ENCODE assay signal across 30 cellular contexts in genomic region chr9:88811511-88811910, GRCh38.
"Had no signal": no experiment of that assay in that cellular context is flagged by ENCODE, and none has a peak within 500 bp of the region (broad histone marks: within the 10 kb centered on the region; RNA-seq: fewer than 3 reads in every experiment).

No MANE protein-coding gene starts in this region.

- H3K36me3 ChIP-seq: ascending aorta, breast epithelium, cardiac muscle cell, esophagus squamous epithelium, gastroesophageal sphincter had no signal

- H3K27ac Mint-ChIP-seq: activated CD4-positive, alpha-beta memory T cell treated with anti-CD3 and anti-CD28 coated beads, Interleukin-2, amount 10 ng/mL, durations not matched to agents 7 days and 5 days; activated CD4-positive, alpha-beta T cell treated with anti-CD3 and anti-CD28 coated beads, Interleukin-2, amount 10 ng/mL, durations not matched to agents 7 days and 5 days; activated naive CD4-positive, alpha-beta T cell treated with anti-CD3 and anti-CD28 coated beads, Interleukin-2, amount 10 ng/mL, durations not matched to agents 7 days and 5 days; activated naive CD4-positive, alpha-beta T cell treated with anti-CD3 and anti-CD28 coated beads, Interleukin-2, amount 50 U/mL, for 72 hours; activated naive CD8-positive, alpha-beta T cell treated with anti-CD3 and anti-CD28 coated beads, Interleukin-2, amount 10 ng/mL, durations not matched to agents 7 days and 5 days; activated T-cell treated with anti-CD3 and anti-CD28 coated beads, Interleukin-2, amount 50 U/mL, for 24 hours; activated T-cell treated with anti-CD3 and anti-CD28 coated beads, Interleukin-2, amount 50 U/mL, for 72 hours; WTC11 had no signal

- ATAC-seq: activated naive CD4-positive, alpha-beta T cell treated with anti-CD3 and anti-CD28 coated beads, Interleukin-2, amount 50 U/mL, for 72 hours; activated T-cell treated with anti-CD3 and anti-CD28 coated beads, Interleukin-2, amount 50 U/mL, for 72 hours; gastroesophageal sphincter; WTC11 had no signal

- H3K27me3 Mint-ChIP-seq: activated CD4-positive, alpha-beta memory T cell treated with anti-CD3 and anti-CD28 coated beads, Interleukin-2, amount 10 ng/mL, durations not matched to agents 7 days and 5 days; brain had no signal

- H3K27me3 ChIP-seq: ascending aorta, breast epithelium, cardiac muscle cell, gastroesophageal sphincter had no signal

- H3K9me3 ChIP-seq: ascending aorta, breast epithelium, esophagus squamous epithelium, gastroesophageal sphincter had no signal

- H3K9me3 Mint-ChIP-seq: activated CD4-positive, alpha-beta memory T cell treated with anti-CD3 and anti-CD28 coated beads, Interleukin-2, amount 10 ng/mL, durations not matched to agents 7 days and 5 days; activated CD4-positive, alpha-beta T cell treated with anti-CD3 and anti-CD28 coated beads, Interleukin-2, amount 10 ng/mL, durations not matched to agents 7 days and 5 days; activated naive CD4-positive, alpha-beta T cell treated with anti-CD3 and anti-CD28 coated beads, Interleukin-2, amount 10 ng/mL, durations not matched to agents 7 days and 5 days; activated naive CD4-positive, alpha-beta T cell treated with anti-CD3 and anti-CD28 coated beads, Interleukin-2, amount 50 U/mL, for 72 hours; activated naive CD8-positive, alpha-beta T cell treated with anti-CD3 and anti-CD28 coated beads, Interleukin-2, amount 10 ng/mL, durations not matched to agents 7 days and 5 days; activated T-cell treated with anti-CD3 and anti-CD28 coated beads, Interleukin-2, amount 50 U/mL, for 24 hours; activated T-cell treated with anti-CD3 and anti-CD28 coated beads, Interleukin-2, amount 50 U/mL, for 72 hours; brain had no signal

- H3K4me3 ChIP-seq: ascending aorta, breast epithelium, cardiac muscle cell, esophagus squamous epithelium, gastroesophageal sphincter had no signal

- H3K4me1 ChIP-seq: breast epithelium had no signal

- H3K4me1 Mint-ChIP-seq: activated CD4-positive, alpha-beta memory T cell treated with anti-CD3 and anti-CD28 coated beads, Interleukin-2, amount 10 ng/mL, durations not matched to agents 7 days and 5 days; activated CD4-positive, alpha-beta T cell treated with anti-CD3 and anti-CD28 coated beads, Interleukin-2, amount 10 ng/mL, durations not matched to agents 7 days and 5 days; activated naive CD4-positive, alpha-beta T cell treated with anti-CD3 and anti-CD28 coated beads, Interleukin-2, amount 10 ng/mL, durations not matched to agents 7 days and 5 days; activated naive CD8-positive, alpha-beta T cell treated with anti-CD3 and anti-CD28 coated beads, Interleukin-2, amount 10 ng/mL, durations not matched to agents 7 days and 5 days had no signal

- H3K27ac ChIP-seq: ascending aorta, breast epithelium, cardiac muscle cell, epithelial cell of prostate, esophagus squamous epithelium, gastroesophageal sphincter, VCaP had no signal

- DNase-seq: activated CD4-positive, alpha-beta memory T cell treated with anti-CD3 and anti-CD28 coated beads, Interleukin-2, amount 10 ng/mL, durations not matched to agents 7 days and 5 days; activated CD4-positive, alpha-beta T cell treated with anti-CD3 and anti-CD28 coated beads for 1 hour; activated CD4-positive, alpha-beta T cell treated with anti-CD3 and anti-CD28 coated beads for 4 hours; activated CD4-positive, alpha-beta T cell treated with anti-CD3 and anti-CD28 coated beads, Interleukin-2, amount 10 ng/mL, durations not matched to agents 7 days and 5 days; activated CD4-positive, alpha-beta T cell treated with anti-CD3 and anti-CD28 coated beads, Interleukin-2, amount 50 U/mL, for 4 hours; activated CD8-positive, alpha-beta memory T cell treated with anti-CD3 and anti-CD28 coated beads, Interleukin-2, amount 50 U/mL, for 48 hours; activated gamma-delta T cell; activated naive CD4-positive, alpha-beta T cell; activated naive CD4-positive, alpha-beta T cell treated with anti-CD3 and anti-CD28 coated beads, Interleukin-2, amount 10 ng/mL, durations not matched to agents 7 days and 5 days; activated naive CD8-positive, alpha-beta T cell treated with anti-CD3 and anti-CD28 coated beads, Interleukin-2, amount 10 ng/mL, durations not matched to agents 7 days and 5 days; activated T-cell treated with anti-CD3 and anti-CD28 coated beads for 4 hours; activated T-cell treated with anti-CD3 and anti-CD28 coated beads, Interleukin-2, amount 50 U/mL, for 24 hours; activated T-cell treated with anti-CD3 and anti-CD28 coated beads, Interleukin-2, amount 50 U/mL, for 72 hours; central memory CD4-positive, alpha-beta T cell; cerebellar nuclear complex; cortex of kidney; dermis blood vessel endothelial cell; effector CD8-positive, alpha-beta T cell; esophagus squamous epithelium; foreskin melanocyte; T-helper 2 cell had no signal

- H3K36me3 Mint-ChIP-seq: activated naive CD4-positive, alpha-beta T cell treated with anti-CD3 and anti-CD28 coated beads, Interleukin-2, amount 10 ng/mL, durations not matched to agents 7 days and 5 days; activated naive CD4-positive, alpha-beta T cell treated with anti-CD3 and anti-CD28 coated beads, Interleukin-2, amount 50 U/mL, for 72 hours; activated naive CD8-positive, alpha-beta T cell treated with anti-CD3 and anti-CD28 coated beads, Interleukin-2, amount 10 ng/mL, durations not matched to agents 7 days and 5 days; brain; WTC11 had no signal

- H3K4me3 Mint-ChIP-seq: activated CD4-positive, alpha-beta memory T cell treated with anti-CD3 and anti-CD28 coated beads, Interleukin-2, amount 10 ng/mL, durations not matched to agents 7 days and 5 days; activated CD4-positive, alpha-beta T cell treated with anti-CD3 and anti-CD28 coated beads, Interleukin-2, amount 10 ng/mL, durations not matched to agents 7 days and 5 days; activated naive CD4-positive, alpha-beta T cell treated with anti-CD3 and anti-CD28 coated beads, Interleukin-2, amount 10 ng/mL, durations not matched to agents 7 days and 5 days; activated naive CD8-positive, alpha-beta T cell treated with anti-CD3 and anti-CD28 coated beads, Interleukin-2, amount 10 ng/mL, durations not matched to agents 7 days and 5 days; activated T-cell treated with anti-CD3 and anti-CD28 coated beads, Interleukin-2, amount 50 U/mL, for 24 hours; activated T-cell treated with anti-CD3 and anti-CD28 coated beads, Interleukin-2, amount 50 U/mL, for 72 hours; brain; WTC11 had no signal
